Comparison of ENCODE assay signal across 8 cellular contexts in the genomic region with DNA sequence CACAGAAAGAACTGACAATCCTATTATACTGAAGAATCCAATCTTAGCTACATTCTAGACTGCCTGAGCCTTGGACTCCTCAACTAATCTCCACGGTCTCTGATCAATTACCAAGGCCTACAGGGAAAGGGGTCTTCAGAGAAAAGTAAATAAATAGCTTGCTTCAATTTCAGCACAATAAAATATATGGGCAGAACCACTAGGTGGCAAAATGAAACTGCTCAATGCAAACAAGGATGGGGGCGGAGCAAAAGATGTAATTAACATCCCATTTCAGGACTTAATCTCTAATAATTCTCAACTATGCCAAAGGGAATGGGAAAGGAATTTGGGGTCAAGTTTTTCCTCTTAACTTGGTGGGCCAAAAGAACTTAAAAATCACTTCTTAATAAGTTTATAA.
DNase-seq lines count a peak whose midpoint lies in the region; ATAC-seq and TF ChIP-seq lines count a peak whose summit lies in the region.

No MANE protein-coding gene starts in this region.

- H3K27ac ChIP-seq in AG04450 (ENCODE audit: low read depth, low read length) (no peak overlapping the region), lower lobe of right lung (no peak overlapping the region)

- peak; percentile 48 for TF ChIP-seq CTCF in AG04450 (IDR thresholded peaks at IDR 0.05; ENCODE audit: low read depth, low read length)
- TF ChIP-seq CTCF in lower lobe of right lung (IDR thresholded peaks at IDR 0.05) = peak; percentile 46

- in situ Hi-C loops in T47D (cut with HindIII; ENCODE audit: low pct_unique_long_range_greater_than_20kb, low sequenced_read_pairs) = no loop called here

- H3K4me1 ChIP-seq in lower lobe of right lung = peaks cover 11% of the 10 kb centered on the region

- peak in 1 of 2 donors; percentile 44 for ATAC-seq in lower lobe of right lung
- no peak for ATAC-seq in HG03097 (IDR thresholded peaks at IDR 0.05; ENCODE audit: low FRiP score, unreplicated experiment)
- ATAC-seq in GM21717 (IDR thresholded peaks at IDR 0.05; ENCODE audit: unreplicated experiment) = no peak

- H3K4me3 ChIP-seq in AG04450 (ENCODE audit: low read depth, low read length) (no peak overlapping the region), lower lobe of right lung (no peak overlapping the region)

- DNase-seq in AG04450 (ENCODE audit: low read depth, low spot score) = no peak
- peak; percentile 10 for DNase-seq in Daoy (ENCODE audit: low read depth)
- peak; percentile 30 to 70 for DNase-seq in NCI-H524 (lab: John Stamatoyannopoulos, UW)
- peak; percentile 12 to 45 for DNase-seq in T47D (ENCODE audit: low read depth in 1 of 2, low spot score in 1 of 2)
- DNase-seq in lower lobe of right lung = no peak
- DNase-seq in T-helper 9 cell = no peak

- peaks cover 18% of the 10 kb centered on the region for H3K36me3 ChIP-seq in lower lobe of right lung

- POLR2A ChIA-PET in AG04450 (lab: Yijun Ruan, JAX) = no interaction called here

- no peaks in the 10 kb centered on the region for H3K27me3 ChIP-seq in AG04450 (ENCODE audit: control insufficient read depth, insufficient read depth, low read length)
- no peaks in the 10 kb centered on the region for H3K27me3 ChIP-seq in lower lobe of right lung (ENCODE audit: low read depth)

- intact Hi-C loops in lower lobe of right lung (cut with DNase I) = no loop called here

- H3K9me3 ChIP-seq in AG04450 (ENCODE audit: control insufficient read depth, insufficient read depth, low read length) (no peaks in the 10 kb centered on the region), lower lobe of right lung (no peaks in the 10 kb centered on the region)

- CTCF ChIA-PET in AG04450 (lab: Charles Lee) = interaction anchor here (0.5 to 2.1 kb wide), 10 partner anchors 9 to 529 kb away, joined by 3 to 8 read pairs (median 4); no protein-coding TSS in a partner anchor

Comparison
In these comparisons a context has a peak if more than half of its experiments do, and no peak if none do; other contexts are left out.
1. DNase-seq: peak in Daoy (single experiment), NCI-H524 (2 of 2) and T47D (2 of 2); none in AG04450 (single experiment), lower lobe of right lung (single experiment) and T-helper 9 cell (single experiment).